Comparison of ENCODE assay signal across 1 cellular context in the genomic region with DNA sequence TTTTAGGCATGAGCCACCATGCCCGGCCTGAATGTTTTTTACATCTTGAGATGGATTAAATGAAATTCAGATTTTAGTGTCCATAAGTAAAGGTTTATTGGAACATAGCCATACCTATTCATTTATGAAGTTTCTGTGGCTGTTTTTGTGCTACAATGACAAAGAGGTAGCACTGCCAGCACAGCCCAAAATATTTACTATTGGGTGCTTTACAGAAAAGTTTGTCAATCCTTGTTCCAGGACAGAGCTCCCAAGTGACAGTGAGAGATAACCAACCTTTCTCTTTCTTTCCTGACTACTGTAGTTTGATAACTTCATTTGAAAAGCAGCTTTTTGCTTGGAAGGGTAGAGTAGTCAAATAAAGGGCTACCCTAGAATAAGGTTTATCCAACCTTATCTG.
TF ChIP-seq lines count a peak whose summit lies in the region.

No MANE protein-coding gene starts in this region.

TF ChIP-seq in HEK293, 187 proteins besides CTCF, POLR2A, EP300 and RAD21:
- TF ChIP-seq GLIS1 (tag by site-specific recombination; IDR thresholded peaks at IDR 0.05) (no peak), ZNF214 (tag by site-specific recombination; IDR thresholded peaks at IDR 0.05; ENCODE audit: borderline replicate concordance) (no peak)
